ENCODE assay signal across 22 cellular contexts in genomic region chr18:8586956-8587355, GRCh38.
"Had no signal": no experiment of that assay in that cellular context is flagged by ENCODE, and none has a peak within 500 bp of the region (broad histone marks: within the 10 kb centered on the region; RNA-seq: fewer than 3 reads in every experiment).

No MANE protein-coding gene starts in this region.

- ATAC-seq: activated CD8-positive, alpha-beta memory T cell treated with anti-CD3 and anti-CD28 coated beads, Interleukin-2, amount 10 ng/mL, durations not matched to agents 7 days and 5 days; PC-3; SK-N-SH treated with all-trans-retinoic acid at 6 μM for 48 hours had no signal

- DNase-seq: activated B cell treated with CpG ODN at 0.5 μM for 24 hours; activated CD4-positive, alpha-beta T cell treated with anti-CD3 and anti-CD28 coated beads for 1 hour; activated CD4-positive, alpha-beta T cell treated with anti-CD3 and anti-CD28 coated beads, Interleukin-2, amount 10 ng/mL, durations not matched to agents 24 days and 14 days; activated CD4-positive, alpha-beta T cell treated with anti-CD3 and anti-CD28 coated beads, Interleukin-2, amount 50 U/mL, for 48 hours; activated CD8-positive, alpha-beta memory T cell treated with anti-CD3 and anti-CD28 coated beads, Interleukin-2, amount 10 ng/mL, durations not matched to agents 7 days and 5 days; activated effector memory CD4-positive, alpha-beta T cell treated with Interleukin-2 at 50 U/mL for 16 hours; activated naive CD4-positive, alpha-beta T cell; activated T-cell treated with anti-CD3 and anti-CD28 coated beads, Interleukin-2, amount 50 U/mL, for 24 hours; amygdala; cortex of kidney; NCI-H1105; NCI-H1436; NCI-H1694 treated with DMSO at 0.1 percent for 48 hours; NCI-H2029 treated with DMSO at 0.1 percent for 48 hours; NCI-H345; NCI-H510A treated with DMSO at 0.1 percent for 48 hours; NCI-H69; PC-3; SHP77; SW 1271 had no signal

- H3K9me3 ChIP-seq: SJSA1 had no signal

- H3K4me1 ChIP-seq: SJSA1 had no signal

- H3K27ac ChIP-seq: SJSA1 had no signal

- H3K36me3 ChIP-seq: SJSA1 had no signal

- H3K4me3 ChIP-seq: SJSA1 had no signal
